ENCODE assay signal across 17 cellular contexts in the genomic region with DNA sequence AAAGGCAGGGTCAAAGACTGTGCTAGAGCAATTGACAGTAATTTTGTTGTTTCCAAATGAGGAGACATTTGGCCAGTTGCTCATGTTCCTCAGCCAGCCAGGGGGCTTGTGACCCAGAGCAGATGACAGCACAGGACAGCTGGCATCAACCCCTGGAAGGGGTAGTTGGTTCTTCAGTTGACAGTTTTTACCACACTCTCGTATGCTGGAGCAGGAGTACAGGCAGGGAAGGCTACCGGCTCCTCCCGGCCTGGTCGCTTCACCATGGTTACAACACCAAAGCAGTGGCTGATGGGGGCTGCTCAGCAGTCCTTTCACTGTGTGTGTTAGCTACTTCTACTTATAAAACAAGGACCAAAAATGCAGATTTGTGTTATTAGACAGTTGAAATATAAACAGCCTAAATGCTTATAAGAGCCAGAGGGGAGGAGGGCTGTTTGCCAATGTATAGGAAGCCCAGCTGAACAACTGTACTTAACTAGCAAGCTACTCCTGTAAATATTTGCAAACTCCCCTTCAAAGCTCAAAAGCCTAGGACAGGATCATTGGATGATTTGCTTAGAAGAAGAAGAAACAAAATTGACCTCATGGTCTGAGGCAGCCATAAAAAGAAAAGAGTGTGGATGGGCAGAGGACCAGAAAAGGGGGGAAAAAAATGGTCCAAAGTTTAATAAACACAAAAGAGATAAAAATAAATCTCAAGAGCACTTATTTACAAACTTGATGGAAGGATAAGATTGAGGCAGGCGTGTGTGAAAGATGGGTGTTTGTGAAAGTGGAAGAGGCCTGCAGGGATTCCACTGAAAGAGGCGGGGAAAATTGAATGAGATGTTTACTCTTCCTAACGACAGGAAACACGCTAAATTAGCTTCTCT. TPM values are rescaled to one million over a fixed set of nuclear protein-coding genes. Genes with fewer than 3 reads are reported as not detected.
A peak's percentile ranks its signal among the peaks of the same experiment; 100 is the strongest.
DNase-seq lines count a peak whose midpoint lies in the region; ATAC-seq and TF ChIP-seq lines count a peak whose summit lies in the region.
"Had no signal": no experiment of that assay in that cellular context is flagged by ENCODE, and none has a peak within 500 bp of the region (broad histone marks: within the 10 kb centered on the region; RNA-seq: fewer than 3 reads in every experiment).

No MANE protein-coding gene starts in this region.

- H3K4me1 ChIP-seq in fibroblast of lung (ENCODE audit: control insufficient read depth, extremely low read depth, insufficient read depth, low read length) (no peaks in the 10 kb centered on the region), rectal smooth muscle tissue (ENCODE audit: control insufficient read depth, insufficient read depth, low read length) (peaks cover 17% of the 10 kb centered on the region), OCI-LY7 (ENCODE audit: insufficient read depth, low read length, poor library complexity, severe bottlenecking) (no peaks in the 10 kb centered on the region)
- H3K4me1 ChIP-seq: BE2C had no signal

- no peaks in the 10 kb centered on the region for H3K9me2 ChIP-seq in OCI-LY7 (ENCODE audit: insufficient read depth, low read length)

- H3K4me3 ChIP-seq in fibroblast of lung (replicated peaks in 1 of 4; ENCODE audit: control extremely low read depth in 1 of 4, insufficient read depth in 1 of 4, low read depth in 3 of 4, low read length in 4 of 4), result no peak overlapping the region
- H3K4me3 ChIP-seq in rectal smooth muscle tissue (ENCODE audit: low read length), result no peak overlapping the region
- no peak overlapping the region for H3K4me3 ChIP-seq in OCI-LY7 (ENCODE audit: low read depth, low read length, poor library complexity, severe bottlenecking)
- H3K4me3 ChIP-seq: GM23248, lung had no signal

- H3K36me3 ChIP-seq in fibroblast of lung (ENCODE audit: control insufficient read depth, insufficient read depth, low read length), result no peaks in the 10 kb centered on the region
- no peaks in the 10 kb centered on the region for H3K36me3 ChIP-seq in rectal smooth muscle tissue (ENCODE audit: control insufficient read depth, insufficient read depth, low read length)
- no peaks in the 10 kb centered on the region for H3K36me3 ChIP-seq in OCI-LY7 (ENCODE audit: insufficient read depth, low read length)
- H3K36me3 ChIP-seq: BE2C had no signal

- POLR2A ChIA-PET in OCI-LY7 (lab: Charles Lee), result interaction anchor here (0.6 kb wide), 2 partner anchors 126 to 129 kb away, joined by 4 to 5 read pairs; no protein-coding TSS in a partner anchor

- H3K9me3 ChIP-seq in fibroblast of lung (ENCODE audit: control insufficient read depth, insufficient read depth, low read depth, low read length), result no peaks in the 10 kb centered on the region
- H3K9me3 ChIP-seq in OCI-LY7 (ENCODE audit: low read length), result no peaks in the 10 kb centered on the region
- H3K9me3 ChIP-seq: BE2C had no signal

- DNase-seq in DMS53 treated with DMSO at 0.1 percent for 48 hours (lab: John Stamatoyannopoulos, UW; ENCODE audit: unreplicated experiment) (peak; percentile 98), NCI-H345 treated with DMSO at 0.1 percent for 48 hours (lab: John Stamatoyannopoulos, UW; ENCODE audit: unreplicated experiment) (peak; percentile 99), fibroblast of lung (ENCODE audit: low read depth in 2 of 2) (peak in 1 of 2 donors; percentile 70), OCI-LY7 (ENCODE audit: low spot score) (no peak)
- DNase-seq: activated CD4-positive, CD25-positive, alpha-beta regulatory T cell treated with anti-CD3 and anti-CD28 coated beads, Interleukin-2, amount 50 U/mL, for 72 hours; activated T-cell treated with anti-CD3 and anti-CD28 coated beads, Interleukin-2, amount 50 U/mL, for 1 hour; BE2C; cortex of kidney; GM23248; KG1; stimulated activated CD4-positive, alpha-beta T cell treated with anti-CD3 and anti-CD28 coated beads, Interleukin-1b, Interleukin-23, amount 100 ng/mL, for 48 hours; T-cell had no signal

- H2AFZ ChIP-seq in fibroblast of lung (ENCODE audit: low read length), result peak overlapping the region; percentile 7
- no peak overlapping the region for H2AFZ ChIP-seq in OCI-LY7 (ENCODE audit: low read length)
- H2AFZ ChIP-seq: GM23248 had no signal

- BruUV-seq in OCI-LY7 (replicated peaks; lab: Mats Ljungman, UMichigan), result no TSS peak

- TF ChIP-seq CTCF in fibroblast of lung (conservative IDR thresholded peaks at IDR 0.05 in 1 of 2, IDR thresholded peaks at IDR 0.05 in 1 of 2; ENCODE audit: low read depth in 1 of 2, low read length in 2 of 2) (no peak), OCI-LY7 (conservative IDR thresholded peaks at IDR 0.05; ENCODE audit: low read length) (no peak)

- H3K4me2 ChIP-seq in fibroblast of lung (ENCODE audit: extremely low read depth, insufficient read depth, low read length) (no peak overlapping the region), OCI-LY7 (ENCODE audit: low read length) (no peak overlapping the region)

- H4K20me1 ChIP-seq in fibroblast of lung (ENCODE audit: control insufficient read depth, extremely low read depth, insufficient read depth, low read length) (no peaks in the 10 kb centered on the region), OCI-LY7 (ENCODE audit: insufficient read depth, low read length) (no peaks in the 10 kb centered on the region)

- H3K27me3 ChIP-seq in fibroblast of lung (ENCODE audit: control insufficient read depth, insufficient read depth, low read length), result no peaks in the 10 kb centered on the region
- no peaks in the 10 kb centered on the region for H3K27me3 ChIP-seq in rectal smooth muscle tissue (ENCODE audit: control insufficient read depth, insufficient read depth, low read length)
- H3K27me3 ChIP-seq: BE2C had no signal

- H3K27ac ChIP-seq in fibroblast of lung (ENCODE audit: insufficient read depth, low read length), result peak overlapping the region; percentile 29
- H3K27ac ChIP-seq in rectal smooth muscle tissue (ENCODE audit: low read depth, low read length), result peak overlapping the region; percentile 55
- H3K27ac ChIP-seq in OCI-LY7 (ENCODE audit: low read depth, low read length, poor library complexity, severe bottlenecking), result no peak overlapping the region
- H3K27ac ChIP-seq: GM23248 had no signal

- CTCF ChIA-PET in OCI-LY7 (lab: Charles Lee; ENCODE audit: unreplicated experiment), result no interaction called here

- H3K9ac ChIP-seq in fibroblast of lung (ENCODE audit: insufficient read depth, low read length) (no peak overlapping the region), rectal smooth muscle tissue (ENCODE audit: low read length) (no peak overlapping the region)
- H3K9ac ChIP-seq: GM23248 had no signal

- ATAC-seq in HG02852 (IDR thresholded peaks at IDR 0.05; ENCODE audit: unreplicated experiment) (no peak), GM21717 (IDR thresholded peaks at IDR 0.05; ENCODE audit: unreplicated experiment) (no peak), HG03521 (IDR thresholded peaks at IDR 0.05; ENCODE audit: unreplicated experiment) (no peak)
- ATAC-seq: T-cell had no signal

- intact Hi-C loops in OCI-LY7 (cut with micrococcal nuclease; ENCODE audit: unreplicated experiment), result no loop called here

- H3K79me2 ChIP-seq in fibroblast of lung (ENCODE audit: control insufficient read depth, insufficient read depth, low read length), result no peaks in the 10 kb centered on the region
- H3K79me2 ChIP-seq in OCI-LY7 (ENCODE audit: insufficient read depth, low read depth, low read length), result no peaks in the 10 kb centered on the region

RNA-seq across cellular contexts. Expression of gene TGFB2, which starts 57.0 kb away (rescaled TPM):
- total RNA-seq in fibroblast of lung (13.6 and 13.9 TPM in 2 replicates), OCI-LY7 (2022) (0.11 TPM in 1 of 2 replicates, not detected in the other)
- 7.1 and 29.1 TPM in 2 replicates for polyA plus RNA-seq in fibroblast of lung
- 6.0 and 24.9 TPM in 2 replicates for polyA plus RNA-seq in fibroblast of lung (2012)
- 3.0 and 5.5 TPM in 2 replicates for polyA minus RNA-seq in fibroblast of lung (ENCODE audit: low replicate concordance)
- total RNA-seq in OCI-LY7 (2014; rRNA removed; shearing (Covaris generic)), result 0.03 TPM in 1 of 2 replicates, not detected in the other

Comparison
In these comparisons a context has a peak if more than half of its experiments do, and no peak if none do; other contexts are left out.
1. RNA of gene TGFB2, which starts 57.0 kb away (total RNA-seq): 13.6 to 13.9 TPM in fibroblast of lung; 0.03 to 0.11 TPM in OCI-LY7; every median in the first group is over 10 times any median in the second.